Comparison of ENCODE assay signal across 9 cellular contexts in the genomic region with DNA sequence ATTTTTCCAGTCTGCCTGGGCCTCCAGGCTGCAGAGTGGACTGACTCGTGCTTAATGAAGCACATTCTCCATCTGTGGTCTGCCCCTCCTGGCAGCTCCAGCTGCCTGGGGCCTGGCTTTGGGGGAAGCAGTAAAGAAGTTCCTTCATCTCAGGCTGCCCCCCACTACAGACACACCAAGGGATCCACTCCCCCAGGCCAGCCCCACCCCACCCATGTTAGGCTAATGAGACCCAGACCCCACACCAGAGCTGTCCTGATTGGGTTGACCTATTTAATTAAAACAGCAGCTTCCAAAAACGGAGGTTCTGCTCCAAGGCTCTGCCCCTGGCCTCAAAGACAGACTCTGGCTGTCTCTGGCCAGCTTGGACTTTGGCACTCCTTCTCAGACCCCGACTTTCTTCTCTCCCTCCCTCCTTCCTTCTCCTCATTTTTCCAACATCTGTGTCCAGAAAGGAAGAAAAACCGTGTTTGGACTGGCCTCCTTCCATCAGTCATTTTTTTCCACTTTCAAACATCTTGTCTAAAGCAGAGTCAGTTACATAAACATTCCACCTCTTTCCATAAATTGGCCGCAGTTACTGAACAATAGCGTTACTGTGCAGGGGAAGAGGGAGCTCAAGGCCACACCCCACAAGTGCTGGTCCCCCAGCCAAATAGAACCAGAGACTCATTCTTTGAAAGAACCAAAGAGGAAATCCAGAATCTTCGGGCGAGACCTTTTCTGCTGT. TPM values are rescaled to one million over a fixed set of nuclear protein-coding genes. Genes with fewer than 3 reads are reported as not detected.
A peak's percentile ranks its signal among the peaks of the same experiment; 100 is the strongest.
DNase-seq lines count a peak whose midpoint lies in the region; ATAC-seq and TF ChIP-seq lines count a peak whose summit lies in the region.
"Had no signal": no experiment of that assay in that cellular context is flagged by ENCODE, and none has a peak within 500 bp of the region (broad histone marks: within the 10 kb centered on the region; RNA-seq: fewer than 3 reads in every experiment).

No MANE protein-coding gene starts in this region.

- peak; percentile 46 for DNase-seq in HFFc6
- peak; percentile 64 to 85 for DNase-seq in cardiac fibroblast (ENCODE audit: low read depth in 2 of 2)
- peak; percentile 37 for DNase-seq in kidney tubule cell (ENCODE audit: low spot score)
- DNase-seq in suprapubic skin (ENCODE audit: low spot score in 2 of 2): no peak
- no peak for DNase-seq in HPDE6-E6E7 (ENCODE audit: extremely low spot score)
- DNase-seq in GM10266 (ENCODE audit: extremely low spot score): no peak
- DNase-seq in CD8-positive, alpha-beta T cell: no peak
- DNase-seq in NCI-H1417 (lab: John Stamatoyannopoulos, UW): no peak

- intact Hi-C loops in CD8-positive, alpha-beta T cell (cut with DNase I, micrococcal nuclease): no loop called here

- H3K4me3 ChIP-seq in cardiac fibroblast (replicated peaks in 1 of 2; ENCODE audit: low read depth in 2 of 2, low read length in 2 of 2) (no peak overlapping the region), suprapubic skin (no peak overlapping the region)
- H3K4me3 ChIP-seq in CD8-positive, alpha-beta T cell (ENCODE audit: low read depth, low read length): no peak overlapping the region

- peaks cover 4% of the 10 kb centered on the region for H3K27me3 ChIP-seq in suprapubic skin
- no peaks in the 10 kb centered on the region for H3K27me3 ChIP-seq in CD8-positive, alpha-beta T cell (ENCODE audit: insufficient read depth, low read length)

- no peak for TF ChIP-seq CTCF in HFFc6 (IDR thresholded peaks at IDR 0.05)
- no peak for TF ChIP-seq CTCF in cardiac fibroblast (IDR thresholded peaks at IDR 0.05; ENCODE audit: low read depth, low read length)
- TF ChIP-seq CTCF in suprapubic skin (IDR thresholded peaks at IDR 0.05): no peak
- no peak for TF ChIP-seq CTCF in GM10266 (IDR thresholded peaks at IDR 0.05; ENCODE audit: control insufficient read depth, insufficient read depth, low read depth, missing control alignments)
- no peak for TF ChIP-seq CTCF in CD8-positive, alpha-beta T cell (IDR thresholded peaks at IDR 0.05)

- 25% methylated on average over 8 of the region's 8 CpGs for WGBS in suprapubic skin

- no peaks in the 10 kb centered on the region; the same call in 1 of the 2 replicates for H3K27me3 Mint-ChIP-seq in HFFc6 (ENCODE audit: insufficient read depth)
- H3K27me3 Mint-ChIP-seq in CD8-positive, alpha-beta T cell (ENCODE audit: low read depth): peaks cover 12% of the 10 kb centered on the region

- H3K36me3 ChIP-seq in suprapubic skin: no peaks in the 10 kb centered on the region
- H3K36me3 ChIP-seq in CD8-positive, alpha-beta T cell (ENCODE audit: insufficient read depth, low read length): no peaks in the 10 kb centered on the region

- peaks cover 18% of the 10 kb centered on the region for H3K4me1 Mint-ChIP-seq in HFFc6 (ENCODE audit: low read depth)
- no peaks in the 10 kb centered on the region for H3K4me1 Mint-ChIP-seq in CD8-positive, alpha-beta T cell (ENCODE audit: low read depth)

- CTCF ChIA-PET in CD8-positive, alpha-beta T cell (lab: Charles Lee): no interaction called here

- TF ChIP-seq EP300 in suprapubic skin (IDR thresholded peaks at IDR 0.05): no peak

- H3K4me3 Mint-ChIP-seq in HFFc6: no peak overlapping the region
- H3K4me3 Mint-ChIP-seq in CD8-positive, alpha-beta T cell: no peak overlapping the region

- peaks cover 53% of the 10 kb centered on the region for H3K4me1 ChIP-seq in suprapubic skin
- H3K4me1 ChIP-seq in CD8-positive, alpha-beta T cell (ENCODE audit: insufficient read depth, low read length): no peaks in the 10 kb centered on the region

- no peak for TF ChIP-seq POLR2A in suprapubic skin (IDR thresholded peaks at IDR 0.05)

- POLR2A ChIA-PET in CD8-positive, alpha-beta T cell (lab: Charles Lee): no interaction called here

- no peak overlapping the region for H3K27ac Mint-ChIP-seq in HFFc6
- no peak overlapping the region for H3K27ac Mint-ChIP-seq in CD8-positive, alpha-beta T cell

- no peaks in the 10 kb centered on the region for H3K9me3 Mint-ChIP-seq in HFFc6
- no peaks in the 10 kb centered on the region for H3K9me3 Mint-ChIP-seq in CD8-positive, alpha-beta T cell

- no peak for ATAC-seq in CD8-positive, alpha-beta T cell

- peak overlapping the region; percentile 61 for H3K27ac ChIP-seq in suprapubic skin
- H3K27ac ChIP-seq in CD8-positive, alpha-beta T cell (ENCODE audit: low read depth, low read length): no peak overlapping the region

- H3K9me3 ChIP-seq in suprapubic skin: no peaks in the 10 kb centered on the region
- no peaks in the 10 kb centered on the region for H3K9me3 ChIP-seq in CD8-positive, alpha-beta T cell (ENCODE audit: low read length)

- H3K36me3 Mint-ChIP-seq in HFFc6 (ENCODE audit: low read depth): no peaks in the 10 kb centered on the region
- H3K36me3 Mint-ChIP-seq in CD8-positive, alpha-beta T cell: no peaks in the 10 kb centered on the region

RNA-seq across cellular contexts. Expression of gene SERTAD4, which starts 29.7 kb away (rescaled TPM):
- 1 to 10 TPM; 2.3 to 5.2 (median 3.9) TPM for total RNA-seq in HFFc6 (2021; fragmentation: NEBNext Ultra II Directional; extraction: Animal tissue kit (Norgen Biotek cat#: 25700))
- 10 to 100 TPM in 3 of 4 donors, 1 to 10 TPM in 1; 8.5 to 24.1 (median 16.8) TPM for total RNA-seq in suprapubic skin
- not detected for total RNA-seq in CD8-positive, alpha-beta T cell
- total RNA-seq: T-helper 2 cell treated with Interferon-gamma antibody and Interleukin-4, amounts not matched to agents 100 ng/mL and 5 ng/mL, for 36 hours had no signal

Comparison
In these comparisons a context has a peak if more than half of its experiments do, and no peak if none do; other contexts are left out.
1. DNase-seq: peak in HFFc6 (single experiment), cardiac fibroblast (2 of 2) and kidney tubule cell (single experiment); none in suprapubic skin (0 of 2), HPDE6-E6E7 (single experiment), GM10266 (single experiment), CD8-positive, alpha-beta T cell (0 of 7) and NCI-H1417 (0 of 3).